1 cellular context compared by ENCODE assay signal in genomic region chr2:20171445-20171977, GRCh38.
TF ChIP-seq lines count a peak whose summit lies in the region.

No MANE protein-coding gene starts in this region.

TF ChIP-seq in HepG2, 621 proteins besides CTCF, POLR2A, EP300 and RAD21 (continued from another document):
- TF ChIP-seq RBM39 (IDR thresholded peaks at IDR 0.05; ENCODE audit: low read depth, low read length, poor library complexity, severe bottlenecking) (no peak), SPEN (CRISPR knock-in tag; IDR thresholded peaks at IDR 0.05; ENCODE audit: low read depth) (no peak), SALL1 (CRISPR knock-in tag; IDR thresholded peaks at IDR 0.05) (peak; percentile 36; the same call in 1 of the 2 replicates), ZNF282 (IDR thresholded peaks at IDR 0.05; ENCODE audit: partially characterized antibody) (no peak), MLLT10 (CRISPR knock-in tag; IDR thresholded peaks at IDR 0.05) (no peak), ZNF839 (CRISPR knock-in tag; IDR thresholded peaks at IDR 0.05; ENCODE audit: borderline replicate concordance) (no peak), ZNF275 (CRISPR knock-in tag; IDR thresholded peaks at IDR 0.05; ENCODE audit: borderline replicate concordance) (no peak), ZNF660 (CRISPR knock-in tag; IDR thresholded peaks at IDR 0.05; ENCODE audit: borderline replicate concordance, low read depth) (no peak), HDAC2 (CRISPR knock-in tag; IDR thresholded peaks at IDR 0.05) (no peak), NR2C2 (CRISPR knock-in tag; IDR thresholded peaks at IDR 0.05; ENCODE audit: borderline replicate concordance) (no peak), ZNF138 (CRISPR knock-in tag; IDR thresholded peaks at IDR 0.05; ENCODE audit: low read depth) (no peak), ZNF124 (CRISPR knock-in tag; IDR thresholded peaks at IDR 0.05) (no peak), FOSL1 (CRISPR knock-in tag; IDR thresholded peaks at IDR 0.05; ENCODE audit: borderline replicate concordance) (no peak), ZNF616 (CRISPR knock-in tag; IDR thresholded peaks at IDR 0.05; ENCODE audit: low read depth) (no peak)
